Comparison of ENCODE assay signal across 8 cellular contexts in genomic region chr16:66650707-66651473, GRCh38. TPM values are rescaled to one million over a fixed set of nuclear protein-coding genes. Genes with fewer than 3 reads are reported as not detected.
A peak's percentile ranks its signal among the peaks of the same experiment; 100 is the strongest.
DNase-seq lines count a peak whose midpoint lies in the region; ATAC-seq and TF ChIP-seq lines count a peak whose summit lies in the region.

No MANE protein-coding gene starts in this region.

- peaks cover 9% of the 10 kb centered on the region for H3K4me1 Mint-ChIP-seq in T-helper 17 cell

- peaks cover 17% of the 10 kb centered on the region for H3K27me3 Mint-ChIP-seq in T-helper 17 cell

- no peak overlapping the region for H3K27ac Mint-ChIP-seq in T-helper 17 cell

- DNase-seq in GM10266 (ENCODE audit: extremely low spot score) (peak; percentile 84), NCI-H1694 (lab: John Stamatoyannopoulos, UW) (peak; percentile 87), T-helper 17 cell (peak; percentile 46 to 71 (median 57)), anterior cingulate cortex (lab: John Stamatoyannopoulos, UW) (peak in 54 of 58 donors; percentile 23 to 90 (median 70)), hepatic stellate cell (ENCODE audit: low spot score) (peak; percentile 76), renal cortical epithelial cell (ENCODE audit: low read depth) (peak; percentile 75)

- peak; percentile 88 for TF ChIP-seq CTCF in GM10266 (IDR thresholded peaks at IDR 0.05; ENCODE audit: control insufficient read depth, insufficient read depth, low read depth, missing control alignments)

- H3K36me3 Mint-ChIP-seq in T-helper 17 cell (ENCODE audit: low read depth): peaks cover 5% of the 10 kb centered on the region

- no peaks in the 10 kb centered on the region for H3K9me3 ChIP-seq in T-helper 17 cell (ENCODE audit: control insufficient read depth, low read length, poor library complexity, severe bottlenecking)

- ATAC-seq in HG02840 (IDR thresholded peaks at IDR 0.05; ENCODE audit: low FRiP score, unreplicated experiment) (peak; percentile 63), T-helper 17 cell (peak; percentile 100), GM19324 (IDR thresholded peaks at IDR 0.05; ENCODE audit: low FRiP score, unreplicated experiment) (no peak)

- peak overlapping the region; percentile 63 for H3K4me3 Mint-ChIP-seq in T-helper 17 cell

RNA-seq across cellular contexts. Expression of gene CMTM4, which starts 45.7 kb away (rescaled TPM):
- 1 to 10 TPM; 1.1 to 1.5 TPM for total RNA-seq in T-helper 17 cell
- total RNA-seq in renal cortical epithelial cell: 83.9 and 112 TPM in 2 replicates

RNA-seq across cellular contexts. Expression of gene CMTM3, which starts 46.4 kb away (rescaled TPM):
- 10 to 100 TPM; 60.5 to 74.6 TPM for total RNA-seq in T-helper 17 cell
- total RNA-seq in renal cortical epithelial cell: 11.6 and 22.2 TPM in 2 replicates

Comparison
In these comparisons a context has a peak if more than half of its experiments do, and no peak if none do; other contexts are left out.
1. RNA of gene CMTM4, which starts 45.7 kb away (total RNA-seq): 83.9 to 112 TPM in renal cortical epithelial cell; 1.1 to 1.5 TPM in T-helper 17 cell; every median in the first group is over 10 times any median in the second.
2. Peak in every context shown above with its lines, with median percentiles within 50 percentile points of each other: DNase-seq.